19 cellular contexts compared by ENCODE assay signal in the genomic region with DNA sequence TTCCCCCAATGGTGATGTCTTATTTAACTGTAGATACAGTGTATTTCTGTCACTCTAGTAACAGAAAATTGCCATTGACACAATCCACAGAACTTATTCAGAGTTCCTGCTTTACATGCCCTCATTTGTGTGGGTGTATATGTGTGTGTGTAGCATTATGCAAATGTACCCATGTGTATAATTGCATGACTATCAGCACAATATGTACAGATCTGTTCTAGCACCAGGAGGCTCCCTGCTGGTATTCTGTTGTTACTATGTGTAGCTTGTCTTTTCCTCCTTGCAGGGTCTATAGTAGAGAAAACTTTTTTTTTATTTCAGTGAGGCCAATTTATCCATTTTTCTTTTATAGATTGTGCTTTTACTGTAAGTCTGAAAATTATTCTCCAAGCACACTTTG. TPM values are rescaled to one million over a fixed set of nuclear protein-coding genes. Genes with fewer than 3 reads are reported as not detected.
DNase-seq lines count a peak whose midpoint lies in the region; ATAC-seq, FAIRE-seq and TF ChIP-seq lines count a peak whose summit lies in the region.
"Had no signal": no experiment of that assay in that cellular context is flagged by ENCODE, and none has a peak within 500 bp of the region (broad histone marks: within the 10 kb centered on the region; RNA-seq: fewer than 3 reads in every experiment).

No MANE protein-coding gene starts in this region.

- ATAC-seq in foreskin keratinocyte (no peak), WTC11 (no peak)
- ATAC-seq: GM23338 had no signal

- POLR2A ChIA-PET in activated CD4-positive, alpha-beta T cell treated with anti-CD3 and anti-CD28 coated beads, Interleukin-2, amount 10 ng/mL, durations not matched to agents 7 days and 5 days (lab: Charles Lee) = no interaction called here
- POLR2A ChIA-PET in WTC11 (lab: Charles Lee) = no interaction called here

- H3K4me1 Mint-ChIP-seq in activated CD4-positive, alpha-beta T cell treated with anti-CD3 and anti-CD28 coated beads, Interleukin-2, amount 10 ng/mL, durations not matched to agents 7 days and 5 days = no peaks in the 10 kb centered on the region
- peaks cover 51% of the 10 kb centered on the region for H3K4me1 Mint-ChIP-seq in WTC11

- TF ChIP-seq POLR2A in GM12891 (IDR thresholded peaks at IDR 0.05; ENCODE audit: low read depth, low read length) = no peak

- TF ChIP-seq CTCF in foreskin keratinocyte (conservative IDR thresholded peaks at IDR 0.05) = peak; percentile 6
- TF ChIP-seq CTCF in WTC11 (IDR thresholded peaks at IDR 0.05) = no peak

- H3K4me3 Mint-ChIP-seq in activated CD4-positive, alpha-beta T cell treated with anti-CD3 and anti-CD28 coated beads, Interleukin-2, amount 10 ng/mL, durations not matched to agents 7 days and 5 days = no peak overlapping the region
- no peak overlapping the region for H3K4me3 Mint-ChIP-seq in WTC11
- H3K4me3 Mint-ChIP-seq: CD4-positive, alpha-beta T cell; GM23338 had no signal

- peak; percentile 52 for FAIRE-seq in GM12891 (lab: Jason Lieb, UNC)
- FAIRE-seq: D721Med, G401.6, GM12892, GM18507, H54, HTR-8/SVneo had no signal

- H3K36me3 Mint-ChIP-seq in activated CD4-positive, alpha-beta T cell treated with anti-CD3 and anti-CD28 coated beads, Interleukin-2, amount 10 ng/mL, durations not matched to agents 7 days and 5 days (ENCODE audit: low read depth) = no peaks in the 10 kb centered on the region
- H3K36me3 Mint-ChIP-seq in WTC11 = no peaks in the 10 kb centered on the region

- H3K4me1 ChIP-seq in foreskin keratinocyte = peaks cover 6% of the 10 kb centered on the region
- H3K4me1 ChIP-seq: BE2C had no signal

- no peak overlapping the region for H3K27ac ChIP-seq in foreskin keratinocyte

- H3K27me3 Mint-ChIP-seq in activated CD4-positive, alpha-beta T cell treated with anti-CD3 and anti-CD28 coated beads, Interleukin-2, amount 10 ng/mL, durations not matched to agents 7 days and 5 days = peaks cover 4% of the 10 kb centered on the region
- no peaks in the 10 kb centered on the region for H3K27me3 Mint-ChIP-seq in WTC11 (ENCODE audit: low read depth)

- no peak overlapping the region for H3K27ac Mint-ChIP-seq in activated CD4-positive, alpha-beta T cell treated with anti-CD3 and anti-CD28 coated beads, Interleukin-2, amount 10 ng/mL, durations not matched to agents 7 days and 5 days
- H3K27ac Mint-ChIP-seq in WTC11 = no peak overlapping the region
- H3K27ac Mint-ChIP-seq: CD4-positive, alpha-beta T cell; GM23338 had no signal

- DNase-seq in GM12891 (ENCODE audit: insufficient read length, low spot score) = no peak
- DNase-seq in NCI-H526 treated with DMSO at 0.1 percent for 48 hours (lab: John Stamatoyannopoulos, UW) = peak; percentile 88
- DNase-seq in foreskin keratinocyte = no peak
- DNase-seq in activated CD4-positive, alpha-beta T cell treated with anti-CD3 and anti-CD28 coated beads, Interleukin-2, amount 10 ng/mL, durations not matched to agents 7 days and 5 days = no peak
- no peak for DNase-seq in NCI-H2029 treated with DMSO at 0.1 percent for 48 hours (lab: John Stamatoyannopoulos, UW)
- DNase-seq in WTC11 (ENCODE audit: low spot score) = no peak
- DNase-seq: BE2C; C1 segment of cervical spinal cord; Caco-2; CD4-positive, alpha-beta T cell; IMR-90 had no signal

- no peaks in the 10 kb centered on the region for H3K9me3 Mint-ChIP-seq in activated CD4-positive, alpha-beta T cell treated with anti-CD3 and anti-CD28 coated beads, Interleukin-2, amount 10 ng/mL, durations not matched to agents 7 days and 5 days
- H3K9me3 Mint-ChIP-seq in WTC11 = no peaks in the 10 kb centered on the region
- H3K9me3 Mint-ChIP-seq: CD4-positive, alpha-beta T cell; GM23338 had no signal

- H3K27me3 ChIP-seq in foreskin keratinocyte = no peaks in the 10 kb centered on the region

- CTCF ChIA-PET in activated CD4-positive, alpha-beta T cell treated with anti-CD3 and anti-CD28 coated beads, Interleukin-2, amount 10 ng/mL, durations not matched to agents 7 days and 5 days (lab: Charles Lee) = no interaction called here
- CTCF ChIA-PET in WTC11 (lab: Charles Lee) = no interaction called here

TF ChIP-seq in GM12891, 5 proteins besides CTCF, POLR2A, EP300 and RAD21:
- TF ChIP-seq TAF1 (IDR thresholded peaks at IDR 0.05; ENCODE audit: low read depth, low read length) = no peak
- no peak for TF ChIP-seq POU2F2 (IDR thresholded peaks at IDR 0.05; ENCODE audit: low read depth, low read length)

TF ChIP-seq in WTC11, 78 proteins besides CTCF, POLR2A, EP300 and RAD21:
- TF ChIP-seq, protein P1, sequence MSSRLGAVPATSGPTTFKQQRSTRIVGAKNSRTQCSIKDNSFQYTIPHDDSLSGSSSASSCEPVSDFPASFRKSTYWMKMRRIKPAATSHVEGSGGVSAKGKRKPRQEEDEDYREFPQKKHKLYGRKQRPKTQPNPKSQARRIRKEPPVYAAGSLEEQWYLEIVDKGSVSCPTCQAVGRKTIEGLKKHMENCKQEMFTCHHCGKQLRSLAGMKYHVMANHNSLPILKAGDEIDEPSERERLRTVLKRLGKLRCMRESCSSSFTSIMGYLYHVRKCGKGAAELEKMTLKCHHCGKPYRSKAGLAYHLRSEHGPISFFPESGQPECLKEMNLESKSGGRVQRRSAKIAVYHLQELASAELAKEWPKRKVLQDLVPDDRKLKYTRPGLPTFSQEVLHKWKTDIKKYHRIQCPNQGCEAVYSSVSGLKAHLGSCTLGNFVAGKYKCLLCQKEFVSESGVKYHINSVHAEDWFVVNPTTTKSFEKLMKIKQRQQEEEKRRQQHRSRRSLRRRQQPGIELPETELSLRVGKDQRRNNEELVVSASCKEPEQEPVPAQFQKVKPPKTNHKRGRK (CRISPR knock-in tag; IDR thresholded peaks at IDR 0.05; ENCODE audit: borderline replicate concordance) = no peak
- TF ChIP-seq NFE2L1 (CRISPR knock-in tag; IDR thresholded peaks at IDR 0.05) (no peak), NFATC4 (CRISPR knock-in tag; IDR thresholded peaks at IDR 0.05) (no peak), ETV6 (CRISPR knock-in tag; IDR thresholded peaks at IDR 0.05) (no peak), PRRX2 (CRISPR knock-in tag; IDR thresholded peaks at IDR 0.05) (no peak), ZNF138 (CRISPR knock-in tag; conservative IDR thresholded peaks at IDR 0.05) (no peak), SOX15 (CRISPR knock-in tag; IDR thresholded peaks at IDR 0.05) (no peak), ZNF317 (CRISPR knock-in tag; IDR thresholded peaks at IDR 0.05; ENCODE audit: borderline replicate concordance, low read depth) (no peak)
- TF ChIP-seq, protein P2, sequence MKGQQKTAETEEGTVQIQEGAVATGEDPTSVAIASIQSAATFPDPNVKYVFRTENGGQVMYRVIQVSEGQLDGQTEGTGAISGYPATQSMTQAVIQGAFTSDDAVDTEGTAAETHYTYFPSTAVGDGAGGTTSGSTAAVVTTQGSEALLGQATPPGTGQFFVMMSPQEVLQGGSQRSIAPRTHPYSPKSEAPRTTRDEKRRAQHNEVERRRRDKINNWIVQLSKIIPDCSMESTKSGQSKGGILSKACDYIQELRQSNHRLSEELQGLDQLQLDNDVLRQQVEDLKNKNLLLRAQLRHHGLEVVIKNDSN (CRISPR knock-in tag; IDR thresholded peaks at IDR 0.05) = no peak
- TF ChIP-seq, protein P3, sequence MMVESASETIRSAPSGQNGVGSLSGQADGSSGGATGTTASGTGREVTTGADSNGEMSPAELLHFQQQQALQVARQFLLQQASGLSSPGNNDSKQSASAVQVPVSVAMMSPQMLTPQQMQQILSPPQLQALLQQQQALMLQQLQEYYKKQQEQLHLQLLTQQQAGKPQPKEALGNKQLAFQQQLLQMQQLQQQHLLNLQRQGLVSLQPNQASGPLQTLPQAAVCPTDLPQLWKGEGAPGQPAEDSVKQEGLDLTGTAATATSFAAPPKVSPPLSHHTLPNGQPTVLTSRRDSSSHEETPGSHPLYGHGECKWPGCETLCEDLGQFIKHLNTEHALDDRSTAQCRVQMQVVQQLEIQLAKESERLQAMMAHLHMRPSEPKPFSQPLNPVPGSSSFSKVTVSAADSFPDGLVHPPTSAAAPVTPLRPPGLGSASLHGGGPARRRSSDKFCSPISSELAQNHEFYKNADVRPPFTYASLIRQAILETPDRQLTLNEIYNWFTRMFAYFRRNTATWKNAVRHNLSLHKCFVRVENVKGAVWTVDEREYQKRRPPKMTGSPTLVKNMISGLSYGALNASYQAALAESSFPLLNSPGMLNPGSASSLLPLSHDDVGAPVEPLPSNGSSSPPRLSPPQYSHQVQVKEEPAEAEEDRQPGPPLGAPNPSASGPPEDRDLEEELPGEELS (CRISPR knock-in tag; IDR thresholded peaks at IDR 0.05) = no peak
- TF ChIP-seq, protein P4, sequence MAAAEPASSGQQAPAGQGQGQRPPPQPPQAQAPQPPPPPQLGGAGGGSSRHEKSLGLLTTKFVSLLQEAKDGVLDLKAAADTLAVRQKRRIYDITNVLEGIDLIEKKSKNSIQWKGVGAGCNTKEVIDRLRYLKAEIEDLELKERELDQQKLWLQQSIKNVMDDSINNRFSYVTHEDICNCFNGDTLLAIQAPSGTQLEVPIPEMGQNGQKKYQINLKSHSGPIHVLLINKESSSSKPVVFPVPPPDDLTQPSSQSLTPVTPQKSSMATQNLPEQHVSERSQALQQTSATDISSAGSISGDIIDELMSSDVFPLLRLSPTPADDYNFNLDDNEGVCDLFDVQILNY (CRISPR knock-in tag; IDR thresholded peaks at IDR 0.05) = no peak
TF ChIP-seq in WTC11: peak in this region for 0.

RNA-seq across cellular contexts. Expression of a gene that starts 16.5 kb away (rescaled TPM):
- not detected for polyA plus RNA-seq in GM12891 (2012; ENCODE audit: low read depth, missing spikeins)
- total RNA-seq in foreskin keratinocyte = not detected in 2 replicates
- polyA plus RNA-seq in foreskin keratinocyte = not detected in 2 replicates
- total RNA-seq in activated CD4-positive, alpha-beta T cell treated with anti-CD3 and anti-CD28 coated beads, Interleukin-2, amount 10 ng/mL, durations not matched to agents 7 days and 5 days = not detected
- not detected in 3 replicates for total RNA-seq in WTC11 (2021)
- total RNA-seq: A172; Caco-2; CD4-positive, alpha-beta T cell; GM23338; IMR-90 had no signal
- polyA plus RNA-seq: GM23338, IMR-90 had no signal

RNA-seq across cellular contexts. Expression of a gene that starts 32.5 kb away (rescaled TPM):
- not detected for polyA plus RNA-seq in GM12891 (2012; ENCODE audit: low read depth, missing spikeins)
- total RNA-seq in foreskin keratinocyte (not detected in 2 replicates), WTC11 (2021) (0.15 TPM in 1 of 3 replicates, not detected in the others)
- polyA plus RNA-seq in foreskin keratinocyte = not detected in 2 replicates
- under 1 TPM in 1 of 2 experiments, not detected in 1; 0.25 TPM for total RNA-seq in activated CD4-positive, alpha-beta T cell treated with anti-CD3 and anti-CD28 coated beads, Interleukin-2, amount 10 ng/mL, durations not matched to agents 7 days and 5 days
- total RNA-seq: A172; Caco-2; CD4-positive, alpha-beta T cell; GM23338 had no signal
- polyA plus RNA-seq: GM23338 had no signal
